Comparison of ENCODE assay signal across 15 cellular contexts in genomic region chr5:37915078-37915736, GRCh38.
DNase-seq lines count a peak whose midpoint lies in the region; ATAC-seq lines count a peak whose summit lies in the region.
"Had no signal": no experiment of that assay in that cellular context is flagged by ENCODE, and none has a peak within 500 bp of the region (broad histone marks: within the 10 kb centered on the region; RNA-seq: fewer than 3 reads in every experiment).

No MANE protein-coding gene starts in this region.

- no peaks in the 10 kb centered on the region for H3K4me1 Mint-ChIP-seq in activated CD4-positive, alpha-beta T cell treated with anti-CD3 and anti-CD28 coated beads, Interleukin-2, amount 10 ng/mL, durations not matched to agents 24 days and 14 days

- ATAC-seq in GM19025 (IDR thresholded peaks at IDR 0.05; ENCODE audit: low read depth, unreplicated experiment) (peak; percentile 82), HG02588 (IDR thresholded peaks at IDR 0.05; ENCODE audit: unreplicated experiment) (peak; percentile 85), HG03354 (IDR thresholded peaks at IDR 0.05; ENCODE audit: poor library complexity, severe bottlenecking, unreplicated experiment) (peak; percentile 80)
- ATAC-seq: natural killer cell had no signal

- H3K27me3 Mint-ChIP-seq in activated CD4-positive, alpha-beta T cell treated with anti-CD3 and anti-CD28 coated beads, Interleukin-2, amount 10 ng/mL, durations not matched to agents 24 days and 14 days: peaks cover 17% of the 10 kb centered on the region

- no peaks in the 10 kb centered on the region for H3K36me3 Mint-ChIP-seq in activated CD4-positive, alpha-beta T cell treated with anti-CD3 and anti-CD28 coated beads, Interleukin-2, amount 10 ng/mL, durations not matched to agents 24 days and 14 days (ENCODE audit: low read depth)
- H3K36me3 Mint-ChIP-seq: natural killer cell had no signal

- peak; percentile 1 for DNase-seq in stromal cell of bone marrow (ENCODE audit: low read depth)
- no peak for DNase-seq in activated CD4-positive, alpha-beta T cell treated with anti-CD3 and anti-CD28 coated beads, Interleukin-2, amount 10 ng/mL, durations not matched to agents 24 days and 14 days
- no peak for DNase-seq in posterior vena cava (ENCODE audit: low spot score)
- DNase-seq in central memory CD4-positive, alpha-beta T cell: no peak
- DNase-seq: amniotic stem cell, foreskin melanocyte, GF-D8, natural killer cell, NCI-H1436, NCI-H748 treated with DMSO at 0.1 percent for 48 hours, SIG-M5, testis had no signal

- no peak overlapping the region for H3K27ac Mint-ChIP-seq in activated CD4-positive, alpha-beta T cell treated with anti-CD3 and anti-CD28 coated beads, Interleukin-2, amount 10 ng/mL, durations not matched to agents 24 days and 14 days
- H3K27ac Mint-ChIP-seq: natural killer cell had no signal

- H3K9me3 Mint-ChIP-seq in activated CD4-positive, alpha-beta T cell treated with anti-CD3 and anti-CD28 coated beads, Interleukin-2, amount 10 ng/mL, durations not matched to agents 24 days and 14 days: no peaks in the 10 kb centered on the region
- H3K9me3 Mint-ChIP-seq: natural killer cell had no signal

- no peak overlapping the region for H3K4me3 Mint-ChIP-seq in activated CD4-positive, alpha-beta T cell treated with anti-CD3 and anti-CD28 coated beads, Interleukin-2, amount 10 ng/mL, durations not matched to agents 24 days and 14 days
- H3K4me3 Mint-ChIP-seq: natural killer cell had no signal

- intact Hi-C loops in activated CD4-positive, alpha-beta T cell treated with anti-CD3 and anti-CD28 coated beads, Interleukin-2, amount 10 ng/mL, durations not matched to agents 24 days and 14 days (cut with micrococcal nuclease): no loop called here
- intact Hi-C loops in posterior vena cava (cut with DNase I): no loop called here
